8 cellular contexts compared by ENCODE assay signal in the genomic region with DNA sequence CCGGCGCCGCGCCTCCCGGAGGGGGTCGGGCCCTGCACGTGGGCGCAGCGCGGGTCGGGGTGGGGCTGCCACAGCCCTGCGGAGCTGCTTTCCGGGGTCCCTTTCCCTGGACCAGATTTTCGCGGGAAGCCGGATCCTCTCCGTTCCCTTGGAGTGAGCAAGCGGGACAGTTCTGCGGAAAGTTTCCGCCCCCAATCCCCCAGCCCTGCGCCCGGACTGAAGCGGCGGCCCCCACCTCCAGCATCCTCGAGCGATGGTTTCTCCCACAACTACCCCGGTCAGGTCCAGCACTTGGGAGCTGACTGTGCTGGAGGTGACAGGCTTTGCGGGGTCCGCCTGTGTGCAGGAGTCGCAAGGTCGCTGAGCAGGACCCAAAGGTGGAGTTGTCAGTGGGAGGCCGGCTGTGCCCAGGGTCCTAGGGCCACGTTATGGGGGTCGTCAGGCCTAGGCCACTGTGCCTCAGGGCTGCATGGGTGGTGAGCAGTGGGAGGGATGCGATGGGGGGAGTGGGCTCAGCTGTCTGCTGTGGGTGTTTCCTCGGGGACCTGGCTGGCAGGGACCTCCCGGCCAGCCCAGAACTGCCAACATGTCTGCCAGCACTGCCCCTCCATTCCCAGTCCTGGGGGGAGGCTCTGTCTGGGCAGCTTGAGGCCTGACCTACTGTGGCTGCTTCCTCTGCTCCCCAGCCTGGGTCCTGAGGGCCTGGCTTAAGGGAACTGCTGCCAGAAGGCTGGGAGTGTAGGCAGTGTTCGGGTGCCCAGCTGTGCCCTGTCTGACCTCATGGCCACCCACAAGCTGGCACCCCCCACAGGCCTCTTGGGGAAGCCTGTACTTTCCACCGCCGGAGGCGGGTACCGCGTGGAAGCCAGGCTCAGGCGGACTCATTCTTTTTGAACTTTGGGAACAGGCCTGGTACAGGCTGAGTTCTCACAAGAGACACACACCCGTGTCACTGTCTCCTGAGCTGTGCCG. TPM values are rescaled to one million over a fixed set of nuclear protein-coding genes. Genes with fewer than 3 reads are reported as not detected.
DNase-seq lines count a peak whose midpoint lies in the region; ATAC-seq and TF ChIP-seq lines count a peak whose summit lies in the region.

No MANE protein-coding gene starts in this region.

- POLR2A ChIA-PET in activated naive CD8-positive, alpha-beta T cell treated with anti-CD3 and anti-CD28 coated beads, Interleukin-2, amount 10 ng/mL, durations not matched to agents 7 days and 5 days (lab: Charles Lee), result interaction anchor here (1.0 to 4.6 kb wide), 5 partner anchors 11 to 52 kb away, joined by 3 to 61 read pairs (median 3); a partner anchor contains a TSS

- WGBS in heart left ventricle, 4 donors, result 6 to 11% (median 6%) methylated on average over 10 to 46 of the region's 46 CpGs
- WGBS in ovary, 3 donors, result 2% methylated on average over 23 to 46 of the region's 46 CpGs

- peaks cover under 1% of the 10 kb centered on the region for H3K36me3 Mint-ChIP-seq in activated naive CD8-positive, alpha-beta T cell treated with anti-CD3 and anti-CD28 coated beads, Interleukin-2, amount 10 ng/mL, durations not matched to agents 7 days and 5 days

- H2AFZ ChIP-seq in Karpas-422 (ENCODE audit: low read length), result no peak overlapping the region; the same call in 1 of the 2 replicates

- H3K4me2 ChIP-seq in DOHH2 (ENCODE audit: low read length) (peak overlapping the region; percentile 96), Karpas-422 (ENCODE audit: low read depth, low read length, poor library complexity, severe bottlenecking) (peak overlapping the region; percentile 77)

- H3K27ac ChIP-seq in DOHH2 (ENCODE audit: low read depth, low read length) (no peak overlapping the region), Karpas-422 (ENCODE audit: low read length) (no peak overlapping the region), heart left ventricle (peak overlapping the region; percentile 69 to 94 (median 84)), ovary (peak overlapping the region; percentile 82 to 95)

- intact Hi-C loops in heart left ventricle (cut with DNase I) (loop anchor here in 8 of 10 donors (2.0 to 10.0 kb wide), 8 partner anchors 36 to 61 kb away; no protein-coding TSS in a partner anchor), ovary (cut with DNase I) (loop anchor here (5.0 to 10.0 kb wide), 5 partner anchors 36 to 61 kb away; a partner anchor contains a TSS)

- H3K36me3 ChIP-seq in DOHH2 (ENCODE audit: control insufficient read depth, low read length), result peaks cover 15% of the 10 kb centered on the region
- H3K36me3 ChIP-seq in Karpas-422 (ENCODE audit: insufficient read depth, low read length), result no peaks in the 10 kb centered on the region
- no peaks in the 10 kb centered on the region for H3K36me3 ChIP-seq in heart left ventricle
- no peaks in the 10 kb centered on the region for H3K36me3 ChIP-seq in ovary

- H3K9me3 ChIP-seq in DOHH2 (ENCODE audit: control insufficient read depth, insufficient read depth, low read length) (no peaks in the 10 kb centered on the region), Karpas-422 (ENCODE audit: low read length) (no peaks in the 10 kb centered on the region), heart left ventricle (no peaks in the 10 kb centered on the region), ovary (no peaks in the 10 kb centered on the region)

- H3K4me1 Mint-ChIP-seq in activated naive CD8-positive, alpha-beta T cell treated with anti-CD3 and anti-CD28 coated beads, Interleukin-2, amount 10 ng/mL, durations not matched to agents 7 days and 5 days, result peaks cover 27% of the 10 kb centered on the region

- H3K27me3 Mint-ChIP-seq in activated naive CD8-positive, alpha-beta T cell treated with anti-CD3 and anti-CD28 coated beads, Interleukin-2, amount 10 ng/mL, durations not matched to agents 7 days and 5 days, result no peaks in the 10 kb centered on the region

- H3K4me3 Mint-ChIP-seq in activated naive CD8-positive, alpha-beta T cell treated with anti-CD3 and anti-CD28 coated beads, Interleukin-2, amount 10 ng/mL, durations not matched to agents 7 days and 5 days, result peak overlapping the region; percentile 73

- H4K20me1 ChIP-seq in DOHH2 (ENCODE audit: control insufficient read depth, insufficient read depth, low read depth, low read length) (no peaks in the 10 kb centered on the region), Karpas-422 (ENCODE audit: insufficient read depth, low read depth, low read length) (no peaks in the 10 kb centered on the region)

- no peaks in the 10 kb centered on the region for H3K9me3 Mint-ChIP-seq in activated naive CD8-positive, alpha-beta T cell treated with anti-CD3 and anti-CD28 coated beads, Interleukin-2, amount 10 ng/mL, durations not matched to agents 7 days and 5 days

- peaks cover 46% of the 10 kb centered on the region for H3K79me2 ChIP-seq in DOHH2 (ENCODE audit: control insufficient read depth, low read length)
- peaks cover 19% of the 10 kb centered on the region; the same call in 1 of the 2 replicates for H3K79me2 ChIP-seq in Karpas-422 (ENCODE audit: low read length)

- H3K4me3 ChIP-seq in DOHH2 (ENCODE audit: low read length) (peak overlapping the region; percentile 97), Karpas-422 (ENCODE audit: low read length) (peak overlapping the region; percentile 62; the same call in 1 of the 2 replicates), heart left ventricle (peak overlapping the region; percentile 50 to 97 (median 71)), ovary (peak overlapping the region; percentile 70)

- no peaks in the 10 kb centered on the region for H3F3A ChIP-seq in DOHH2 (ENCODE audit: control insufficient read depth, insufficient read depth)

- H3K9me2 ChIP-seq in DOHH2 (replicated peaks; ENCODE audit: control insufficient read depth, low read length), result no peaks in the 10 kb centered on the region
- H3K9me2 ChIP-seq in Karpas-422 (replicated peaks; ENCODE audit: insufficient read depth, low read length), result no peaks in the 10 kb centered on the region

- no peak for TF ChIP-seq EP300 in ovary (IDR thresholded peaks at IDR 0.05)

- ATAC-seq in GM21515 (IDR thresholded peaks at IDR 0.05; ENCODE audit: unreplicated experiment) (peak; percentile 13), heart left ventricle (peak; percentile 21 to 54 (median 36)), GM18858 (IDR thresholded peaks at IDR 0.05; ENCODE audit: unreplicated experiment) (no peak), GM18520 (IDR thresholded peaks at IDR 0.05; ENCODE audit: unreplicated experiment) (no peak)
- ATAC-seq in activated naive CD8-positive, alpha-beta T cell treated with anti-CD3 and anti-CD28 coated beads, Interleukin-2, amount 10 ng/mL, durations not matched to agents 7 days and 5 days (ENCODE audit: low read depth), result peak; percentile 7

- DNase-seq in Karpas-422, result no peak
- DNase-seq in activated naive CD8-positive, alpha-beta T cell treated with anti-CD3 and anti-CD28 coated beads, Interleukin-2, amount 10 ng/mL, durations not matched to agents 7 days and 5 days, result no peak
- DNase-seq in heart left ventricle, result peak in 4 of 5 donors; percentile 57 to 73 (median 70)
- peak; percentile 35 to 70 (median 60) for DNase-seq in ovary

- H3K9ac ChIP-seq in Karpas-422 (ENCODE audit: low read length), result peak overlapping the region; percentile 90

- TF ChIP-seq POLR2A in heart left ventricle (IDR thresholded peaks at IDR 0.05), result no peak
- TF ChIP-seq POLR2A in ovary (IDR thresholded peaks at IDR 0.05), result no peak

- TF ChIP-seq CTCF in DOHH2 (IDR thresholded peaks at IDR 0.05; ENCODE audit: low read depth, low read length, poor library complexity, severe bottlenecking) (no peak), heart left ventricle (IDR thresholded peaks at IDR 0.05) (no peak), ovary (IDR thresholded peaks at IDR 0.05) (peak in 1 of 3 donors; percentile 8)

- no peaks in the 10 kb centered on the region for H3K27me3 ChIP-seq in DOHH2 (ENCODE audit: control insufficient read depth, low read length)
- no peaks in the 10 kb centered on the region for H3K27me3 ChIP-seq in Karpas-422 (ENCODE audit: low read length)
- no peaks in the 10 kb centered on the region for H3K27me3 ChIP-seq in heart left ventricle
- H3K27me3 ChIP-seq in ovary, result no peaks in the 10 kb centered on the region

- H3K27ac Mint-ChIP-seq in activated naive CD8-positive, alpha-beta T cell treated with anti-CD3 and anti-CD28 coated beads, Interleukin-2, amount 10 ng/mL, durations not matched to agents 7 days and 5 days, result peak overlapping the region; percentile 64

- H3K4me1 ChIP-seq in DOHH2 (ENCODE audit: control insufficient read depth, low read length), result peaks cover 35% of the 10 kb centered on the region
- H3K4me1 ChIP-seq in Karpas-422 (ENCODE audit: low read length), result peaks cover 24% of the 10 kb centered on the region
- peaks cover 7 to 90% (median 70%) of the 10 kb centered on the region in 12 donors for H3K4me1 ChIP-seq in heart left ventricle
- peaks cover 42% of the 10 kb centered on the region for H3K4me1 ChIP-seq in ovary (ENCODE audit: insufficient read depth)

RNA-seq across cellular contexts. Expression of a gene that starts 0.7 kb away (rescaled TPM):
- 5.8 and 6.6 TPM in 2 replicates for total RNA-seq in Karpas-422 (2014; rRNA removed; shearing (Covaris generic); ENCODE audit: low replicate concordance)
- total RNA-seq in activated naive CD8-positive, alpha-beta T cell treated with anti-CD3 and anti-CD28 coated beads, Interleukin-2, amount 10 ng/mL, durations not matched to agents 7 days and 5 days, result 1 to 10 TPM; 6.3 to 8.5 TPM
- total RNA-seq in heart left ventricle (10 to 100 TPM; 30.6 to 88.5 (median 59.8) TPM), ovary (100 to 1,000 TPM in 4 of 7 donors, 10 to 100 TPM in 3; 75.8 to 300 (median 135) TPM)
- polyA plus RNA-seq in heart left ventricle (100 to 1,000 TPM in 1 of 2 donors, 10 to 100 TPM in 1; 66.1 to 168 TPM), ovary (100 to 1,000 TPM; 117 to 120 TPM)

RNA-seq across cellular contexts. Expression of a gene that starts 52.4 kb away (rescaled TPM):
- total RNA-seq in Karpas-422 (2014; rRNA removed; shearing (Covaris generic); ENCODE audit: low replicate concordance), result 17.6 and 18.3 TPM in 2 replicates
- 10 to 100 TPM; 27.4 to 29.1 TPM for total RNA-seq in activated naive CD8-positive, alpha-beta T cell treated with anti-CD3 and anti-CD28 coated beads, Interleukin-2, amount 10 ng/mL, durations not matched to agents 7 days and 5 days
- total RNA-seq in heart left ventricle, result 10 to 100 TPM in 5 of 9 donors, 1 to 10 TPM in 4; 7.7 to 15.5 (median 11.1) TPM
- 10 to 100 TPM in 1 of 2 donors, 1 to 10 TPM in 1; 8.1 to 18.9 TPM for polyA plus RNA-seq in heart left ventricle
- total RNA-seq in ovary, result 10 to 100 TPM in 6 of 7 donors, 1 to 10 TPM in 1; 6.6 to 17.2 (median 13.5) TPM
- polyA plus RNA-seq in ovary, result 10 to 100 TPM; 12.4 to 17.2 TPM

Comparison
In these comparisons a context has a peak if more than half of its experiments do, and no peak if none do; other contexts are left out.
1. H3K27ac ChIP-seq: peak in heart left ventricle (12 of 12) and ovary (2 of 2); none in DOHH2 (single experiment) and Karpas-422 (single experiment).
2. ATAC-seq: peak in GM21515 (single experiment), activated naive CD8-positive, alpha-beta T cell treated with anti-CD3 and anti-CD28 coated beads, Interleukin-2, amount 10 ng/mL, durations not matched to agents 7 days and 5 days (single experiment) and heart left ventricle (4 of 4); none in GM18858 (single experiment) and GM18520 (single experiment).
3. DNase-seq: peak in heart left ventricle (4 of 5) and ovary (5 of 5); none in Karpas-422 (single experiment) and activated naive CD8-positive, alpha-beta T cell treated with anti-CD3 and anti-CD28 coated beads, Interleukin-2, amount 10 ng/mL, durations not matched to agents 7 days and 5 days (single experiment).
4. Peak in every context shown above with its lines, with median percentiles within 50 percentile points of each other: H3K4me3 ChIP-seq.